Comparison of ENCODE assay signal across 9 cellular contexts in genomic region chr5:141511771-141512325, GRCh38. TPM values are rescaled to one million over a fixed set of nuclear protein-coding genes. Genes with fewer than 3 reads are reported as not detected.
DNase-seq lines count a peak whose midpoint lies in the region; ATAC-seq, FAIRE-seq and TF ChIP-seq lines count a peak whose summit lies in the region.
"Had no signal": no experiment of that assay in that cellular context is flagged by ENCODE, and none has a peak within 500 bp of the region (broad histone marks: within the 10 kb centered on the region; RNA-seq: fewer than 3 reads in every experiment).

No MANE protein-coding gene starts in this region.

- H3K4me1 ChIP-seq in naive thymus-derived CD4-positive, alpha-beta T cell (ENCODE audit: control insufficient read depth in 2 of 2, insufficient read depth in 2 of 2, low read length in 2 of 2) = peaks cover 0 to 13% of the 10 kb centered on the region in 2 donors
- peaks cover 0 to 80% (median 61%) of the 10 kb centered on the region in 4 donors for H3K4me1 ChIP-seq in tibial artery

- intact Hi-C loops in activated CD8-positive, alpha-beta T cell treated with anti-CD3 and anti-CD28 coated beads for 36 hours (cut with micrococcal nuclease) = loop anchor here (5.0 to 10.0 kb wide), 2 partner anchors 100 to 187 kb away; partner anchors contain the start of genes PCDHGA10 and TAF7
- intact Hi-C loops in naive thymus-derived CD4-positive, alpha-beta T cell (cut with micrococcal nuclease) = loop anchor here (1.0 to 5.0 kb wide), 9 partner anchors 12 to 428 kb away; partner anchors contain the start of genes DIAPH1 (in 2 of the 2), TAF7 (in 2 of the 2), HDAC3 (in 1 of the 2) and PCDHGA4 (in 1 of the 2)
- intact Hi-C loops in tibial artery (cut with DNase I; ENCODE audit: low total_unique reads) = loop anchor here (5.0 to 10.0 kb wide), 3 partner anchors 35 to 1107 kb away; partner anchors contain the start of genes ANKHD1 and PCDHGC3

- H3K27me3 ChIP-seq in bronchial epithelial cell (ENCODE audit: control insufficient read depth, insufficient read depth, low read length) (no peaks in the 10 kb centered on the region), tibial artery (no peaks in the 10 kb centered on the region)
- no peaks in the 10 kb centered on the region for H3K27me3 ChIP-seq in naive thymus-derived CD4-positive, alpha-beta T cell (ENCODE audit: control insufficient read depth in 2 of 2, insufficient read depth in 2 of 2, low read length in 2 of 2)

- H3K36me3 ChIP-seq in bronchial epithelial cell (ENCODE audit: control insufficient read depth, insufficient read depth, low read length) = peaks cover 12% of the 10 kb centered on the region
- peaks cover 0 to 14% (median 0%) of the 10 kb centered on the region in 3 experiments for H3K36me3 ChIP-seq in naive thymus-derived CD4-positive, alpha-beta T cell (ENCODE audit: control insufficient read depth in 2 of 3, insufficient read depth in 3 of 3, low read length in 3 of 3)
- H3K36me3 ChIP-seq in tibial artery = peaks cover 0 to 30% (median 12%) of the 10 kb centered on the region in 3 donors

- DNase-seq in activated CD8-positive, alpha-beta T cell treated with anti-CD3 and anti-CD28 coated beads, Interleukin-2, amount 10 ng/mL, durations not matched to agents 7 days and 5 days = no peak
- DNase-seq in activated CD8-positive, alpha-beta T cell treated with anti-CD3 and anti-CD28 coated beads for 36 hours = no peak
- DNase-seq in bronchial epithelial cell (ENCODE audit: low read depth) (no peak), tibial artery (no peak), NCI-H69 (lab: John Stamatoyannopoulos, UW) (no peak), HCEC 1CT (no peak)
- DNase-seq in naive thymus-derived CD4-positive, alpha-beta T cell = no peak

- no peak overlapping the region for H3K4me3 Mint-ChIP-seq in activated CD8-positive, alpha-beta T cell treated with anti-CD3 and anti-CD28 coated beads, Interleukin-2, amount 10 ng/mL, durations not matched to agents 7 days and 5 days
- no peak overlapping the region for H3K4me3 Mint-ChIP-seq in activated CD8-positive, alpha-beta T cell treated with anti-CD3 and anti-CD28 coated beads for 36 hours
- peak overlapping the region in 8 of 10 donors; percentile 44 to 92 (median 85) for H3K4me3 Mint-ChIP-seq in naive thymus-derived CD4-positive, alpha-beta T cell

- no peak for TF ChIP-seq CTCF in activated CD8-positive, alpha-beta T cell treated with anti-CD3 and anti-CD28 coated beads for 36 hours (IDR thresholded peaks at IDR 0.05)
- TF ChIP-seq CTCF in bronchial epithelial cell (IDR thresholded peaks at IDR 0.05; ENCODE audit: insufficient read depth, low read length, severe bottlenecking) = no peak
- no peak for TF ChIP-seq CTCF in tibial artery (IDR thresholded peaks at IDR 0.05)

- no peaks in the 10 kb centered on the region for H3K27me3 Mint-ChIP-seq in activated CD8-positive, alpha-beta T cell treated with anti-CD3 and anti-CD28 coated beads, Interleukin-2, amount 10 ng/mL, durations not matched to agents 7 days and 5 days (ENCODE audit: low read depth)
- H3K27me3 Mint-ChIP-seq in activated CD8-positive, alpha-beta T cell treated with anti-CD3 and anti-CD28 coated beads for 36 hours = no peaks in the 10 kb centered on the region
- peaks cover 0 to 3% (median 0%) of the 10 kb centered on the region in 5 donors for H3K27me3 Mint-ChIP-seq in naive thymus-derived CD4-positive, alpha-beta T cell

- peaks cover 23% of the 10 kb centered on the region for H3K36me3 Mint-ChIP-seq in activated CD8-positive, alpha-beta T cell treated with anti-CD3 and anti-CD28 coated beads, Interleukin-2, amount 10 ng/mL, durations not matched to agents 7 days and 5 days (ENCODE audit: low read depth)
- H3K36me3 Mint-ChIP-seq in activated CD8-positive, alpha-beta T cell treated with anti-CD3 and anti-CD28 coated beads for 36 hours (ENCODE audit: low read depth) = peaks cover 29% of the 10 kb centered on the region
- peaks cover 0 to 20% (median 3%) of the 10 kb centered on the region in 5 donors for H3K36me3 Mint-ChIP-seq in naive thymus-derived CD4-positive, alpha-beta T cell

- peaks cover 39% of the 10 kb centered on the region for H3K4me1 Mint-ChIP-seq in activated CD8-positive, alpha-beta T cell treated with anti-CD3 and anti-CD28 coated beads, Interleukin-2, amount 10 ng/mL, durations not matched to agents 7 days and 5 days (ENCODE audit: low read depth)
- H3K4me1 Mint-ChIP-seq in activated CD8-positive, alpha-beta T cell treated with anti-CD3 and anti-CD28 coated beads for 36 hours (ENCODE audit: low read depth) = peaks cover 43% of the 10 kb centered on the region
- H3K4me1 Mint-ChIP-seq in naive thymus-derived CD4-positive, alpha-beta T cell = peaks cover 21 to 35% (median 26%) of the 10 kb centered on the region in 7 donors

- no peaks in the 10 kb centered on the region for H3K9me3 ChIP-seq in naive thymus-derived CD4-positive, alpha-beta T cell (ENCODE audit: control insufficient read depth in 2 of 3, low read length in 3 of 3)
- no peaks in the 10 kb centered on the region for H3K9me3 ChIP-seq in tibial artery

- peak overlapping the region; percentile 9 for H3K27ac Mint-ChIP-seq in activated CD8-positive, alpha-beta T cell treated with anti-CD3 and anti-CD28 coated beads, Interleukin-2, amount 10 ng/mL, durations not matched to agents 7 days and 5 days
- H3K27ac Mint-ChIP-seq in activated CD8-positive, alpha-beta T cell treated with anti-CD3 and anti-CD28 coated beads for 36 hours = no peak overlapping the region
- peak overlapping the region in 5 of 9 donors; percentile 6 to 83 (median 19) for H3K27ac Mint-ChIP-seq in naive thymus-derived CD4-positive, alpha-beta T cell

- CTCF ChIA-PET in activated CD8-positive, alpha-beta T cell treated with anti-CD3 and anti-CD28 coated beads, Interleukin-2, amount 10 ng/mL, durations not matched to agents 7 days and 5 days (lab: Charles Lee) = interaction anchor here (1.0 to 5.3 kb wide), 19 partner anchors 11 to 267 kb away, joined by 3 to 64 read pairs (median 8); partner anchors contain the start of genes PCDHB15, PCDHGA1, PCDHGA10 and PCDHGA11
- CTCF ChIA-PET in activated CD8-positive, alpha-beta T cell treated with anti-CD3 and anti-CD28 coated beads for 36 hours (lab: Charles Lee) = interaction anchor here (0.8 to 9.4 kb wide), 25 partner anchors 8 to 324 kb away, joined by 3 to 122 read pairs (median 9); partner anchors contain the start of genes PCDHGA10, PCDHGA11, PCDHGA12 and PCDHGA3
- CTCF ChIA-PET in naive thymus-derived CD4-positive, alpha-beta T cell (lab: Charles Lee) = interaction anchor here (0.6 to 4.7 kb wide), 6 partner anchors 10 to 335 kb away, joined by 3 to 30 read pairs (median 7); partner anchors contain the start of genes PCDHB8, PCDHGA10 and TAF7

- H3K9me3 Mint-ChIP-seq in activated CD8-positive, alpha-beta T cell treated with anti-CD3 and anti-CD28 coated beads, Interleukin-2, amount 10 ng/mL, durations not matched to agents 7 days and 5 days (ENCODE audit: insufficient read depth) = no peaks in the 10 kb centered on the region
- H3K9me3 Mint-ChIP-seq in activated CD8-positive, alpha-beta T cell treated with anti-CD3 and anti-CD28 coated beads for 36 hours = no peaks in the 10 kb centered on the region
- H3K9me3 Mint-ChIP-seq in naive thymus-derived CD4-positive, alpha-beta T cell = peaks cover 0 to 1% (median 0%) of the 10 kb centered on the region in 11 donors

- POLR2A ChIA-PET in activated CD8-positive, alpha-beta T cell treated with anti-CD3 and anti-CD28 coated beads, Interleukin-2, amount 10 ng/mL, durations not matched to agents 7 days and 5 days (lab: Charles Lee) = interaction anchor here (2.3 kb wide), 1 partner anchor 191 kb away, joined by 7 read pairs; the partner anchor contains the start of gene TAF7
- POLR2A ChIA-PET in activated CD8-positive, alpha-beta T cell treated with anti-CD3 and anti-CD28 coated beads for 36 hours (lab: Charles Lee) = no interaction called here
- POLR2A ChIA-PET in naive thymus-derived CD4-positive, alpha-beta T cell (lab: Charles Lee) = interaction anchor here (2.5 kb wide), 1 partner anchor 191 kb away, joined by 17 read pairs; the partner anchor contains the start of gene TAF7

- ATAC-seq in activated CD8-positive, alpha-beta T cell treated with anti-CD3 and anti-CD28 coated beads, Interleukin-2, amount 10 ng/mL, durations not matched to agents 7 days and 5 days = no peak
- no peak for ATAC-seq in activated CD8-positive, alpha-beta T cell treated with anti-CD3 and anti-CD28 coated beads for 36 hours
- no peak for ATAC-seq in naive thymus-derived CD4-positive, alpha-beta T cell
- ATAC-seq in GM18519 (IDR thresholded peaks at IDR 0.05; ENCODE audit: low FRiP score, unreplicated experiment) = no peak

- H3K27ac ChIP-seq in naive thymus-derived CD4-positive, alpha-beta T cell (ENCODE audit: low read depth, low read length) = no peak overlapping the region
- H3K27ac ChIP-seq in tibial artery = peak overlapping the region; percentile 91 to 95

- peak; percentile 43 for FAIRE-seq in bronchial epithelial cell (lab: Jason Lieb, UNC)
- FAIRE-seq: A204.1 had no signal

- no peak overlapping the region for H3K4me3 ChIP-seq in bronchial epithelial cell (ENCODE audit: low read depth, low read length)
- no peak overlapping the region for H3K4me3 ChIP-seq in naive thymus-derived CD4-positive, alpha-beta T cell (ENCODE audit: low read length)
- peak overlapping the region in 1 of 2 donors; percentile 71 for H3K4me3 ChIP-seq in tibial artery

RNA-seq across cellular contexts. Expression of gene PCDHGC5, which starts 23.0 kb away (rescaled TPM):
- not detected for total RNA-seq in activated CD8-positive, alpha-beta T cell treated with anti-CD3 and anti-CD28 coated beads, Interleukin-2, amount 10 ng/mL, durations not matched to agents 7 days and 5 days
- not detected for total RNA-seq in activated CD8-positive, alpha-beta T cell treated with anti-CD3 and anti-CD28 coated beads for 36 hours
- 0.26 and 0.77 TPM in 2 replicates for total RNA-seq in bronchial epithelial cell
- under 1 TPM in 1 of 5 experiments, not detected in 4; 0.13 TPM for total RNA-seq in naive thymus-derived CD4-positive, alpha-beta T cell
- polyA plus RNA-seq in naive thymus-derived CD4-positive, alpha-beta T cell = not detected

RNA-seq across cellular contexts. Expression of gene PCDHGC4, which starts 27.0 kb away (rescaled TPM):
- total RNA-seq in activated CD8-positive, alpha-beta T cell treated with anti-CD3 and anti-CD28 coated beads, Interleukin-2, amount 10 ng/mL, durations not matched to agents 7 days and 5 days = not detected
- total RNA-seq in activated CD8-positive, alpha-beta T cell treated with anti-CD3 and anti-CD28 coated beads for 36 hours = not detected
- total RNA-seq in bronchial epithelial cell = 0.53 and 0.90 TPM in 2 replicates
- under 1 TPM in 1 of 5 experiments, not detected in 4; 0.22 TPM for total RNA-seq in naive thymus-derived CD4-positive, alpha-beta T cell
- polyA plus RNA-seq in naive thymus-derived CD4-positive, alpha-beta T cell = not detected

RNA-seq across cellular contexts. Expression of gene PCDHGC3, which starts 36.1 kb away (rescaled TPM):
- total RNA-seq in activated CD8-positive, alpha-beta T cell treated with anti-CD3 and anti-CD28 coated beads, Interleukin-2, amount 10 ng/mL, durations not matched to agents 7 days and 5 days = not detected
- not detected for total RNA-seq in activated CD8-positive, alpha-beta T cell treated with anti-CD3 and anti-CD28 coated beads for 36 hours
- total RNA-seq in bronchial epithelial cell = 9.5 and 17.4 TPM in 2 replicates
- total RNA-seq in naive thymus-derived CD4-positive, alpha-beta T cell = under 1 TPM; 0.15 to 0.76 (median 0.16) TPM
- polyA plus RNA-seq in naive thymus-derived CD4-positive, alpha-beta T cell = under 1 TPM in 1 of 2 donors, not detected in 1; 0.14 TPM

Comparison
In these comparisons a context has a peak if more than half of its experiments do, and no peak if none do; other contexts are left out.
1. H3K4me3 Mint-ChIP-seq: peak in naive thymus-derived CD4-positive, alpha-beta T cell (8 of 10); none in activated CD8-positive, alpha-beta T cell treated with anti-CD3 and anti-CD28 coated beads, Interleukin-2, amount 10 ng/mL, durations not matched to agents 7 days and 5 days (single experiment) and activated CD8-positive, alpha-beta T cell treated with anti-CD3 and anti-CD28 coated beads for 36 hours (single experiment).